24 cellular contexts compared by ENCODE assay signal in genomic region chr22:28426346-28427132, GRCh38.
DNase-seq lines count a peak whose midpoint lies in the region; FAIRE-seq and TF ChIP-seq lines count a peak whose summit lies in the region.
"Had no signal": no experiment of that assay in that cellular context is flagged by ENCODE, and none has a peak within 500 bp of the region (broad histone marks: within the 10 kb centered on the region; RNA-seq: fewer than 3 reads in every experiment).

No MANE protein-coding gene starts in this region.

- WGBS in GM23248 (ENCODE audit: low coverage in 1 of 2, low lambda C conversion rate in 2 of 2, missing lambda C conversion rate in 2 of 2), 2 experiments = 44 to 59% methylated on average over 3 of the region's 3 CpGs

- H3K9me2 ChIP-seq in GM23248 (ENCODE audit: insufficient read depth) = no peaks in the 10 kb centered on the region

- no peaks in the 10 kb centered on the region for H3K27me3 Mint-ChIP-seq in astrocyte (ENCODE audit: low read depth, unreplicated experiment)
- H3K27me3 Mint-ChIP-seq in CD8-positive, alpha-beta memory T cell = peaks cover 0 to 13% of the 10 kb centered on the region in 2 donors
- H3K27me3 Mint-ChIP-seq: brain, progenitor cell of endocrine pancreas had no signal

- peak overlapping the region; percentile 34 for H3K4me3 ChIP-seq in GM23248
- H3K4me3 ChIP-seq in astrocyte (ENCODE audit: insufficient read depth, low read depth, low read length) = no peak overlapping the region
- no peak overlapping the region for H3K4me3 ChIP-seq in CD8-positive, alpha-beta memory T cell (ENCODE audit: low read length)
- H3K4me3 ChIP-seq: colonic mucosa, heart left ventricle, uterus had no signal

- TF ChIP-seq CTCF in astrocyte (IDR thresholded peaks at IDR 0.05; ENCODE audit: insufficient read depth, low read depth, low read length) = no peak

- no peaks in the 10 kb centered on the region for H3K27me3 ChIP-seq in GM23248 (replicated peaks; ENCODE audit: insufficient read depth)
- H3K27me3 ChIP-seq in astrocyte (ENCODE audit: insufficient read depth, low read length) = no peaks in the 10 kb centered on the region
- H3K27me3 ChIP-seq in CD8-positive, alpha-beta memory T cell (ENCODE audit: insufficient read depth, low read length, poor library complexity, severe bottlenecking) = no peaks in the 10 kb centered on the region
- H3K27me3 ChIP-seq: colonic mucosa, heart left ventricle, uterus had no signal

- CTCF ChIA-PET in CD8-positive, alpha-beta memory T cell (lab: Charles Lee) = no interaction called here

- DNase-seq in GM23248 = peak; percentile 45
- peak; percentile 73 for DNase-seq in astrocyte (ENCODE audit: low read depth)
- peak; percentile 71 for DNase-seq in iris pigment epithelial cell (ENCODE audit: low read depth)
- no peak for DNase-seq in urothelium cell line (ENCODE audit: low spot score)
- DNase-seq in iPS-NIHi11 (ENCODE audit: low spot score) = no peak
- no peak for DNase-seq in anterior cingulate cortex (lab: John Stamatoyannopoulos, UW)
- no peak for DNase-seq in CD8-positive, alpha-beta memory T cell
- DNase-seq: activated CD4-positive, alpha-beta T cell treated with anti-CD3 and anti-CD28 coated beads for 48 hours; activated naive CD4-positive, alpha-beta T cell treated with anti-CD3 and anti-CD28 coated beads, Interleukin-2, amount 50 U/mL, for 16 hours; AML-193; colonic mucosa; DND-41; GOT3; heart left ventricle; NCI-H146; NCI-H2171 treated with DMSO at 0.1 percent for 48 hours; NCI-H526 treated with DMSO at 0.1 percent for 48 hours; T-helper 2 cell; uterus had no signal

- H3K27ac ChIP-seq in GM23248 (peak overlapping the region; percentile 39), astrocyte (ENCODE audit: low read depth, low read length) (peak overlapping the region; percentile 31)
- H3K27ac ChIP-seq in CD8-positive, alpha-beta memory T cell (ENCODE audit: low read depth, low read length) = no peak overlapping the region
- H3K27ac ChIP-seq: colonic mucosa, heart left ventricle, uterus had no signal

- H3K36me3 ChIP-seq in GM23248 (ENCODE audit: low read depth) (no peaks in the 10 kb centered on the region), astrocyte (ENCODE audit: insufficient read depth, low read length) (no peaks in the 10 kb centered on the region)
- H3K36me3 ChIP-seq in CD8-positive, alpha-beta memory T cell (ENCODE audit: insufficient read depth, low read length) = no peaks in the 10 kb centered on the region
- H3K36me3 ChIP-seq: colonic mucosa, heart left ventricle, uterus had no signal

- no peak overlapping the region for H3K4me3 Mint-ChIP-seq in astrocyte (ENCODE audit: unreplicated experiment)
- no peak overlapping the region for H3K4me3 Mint-ChIP-seq in CD8-positive, alpha-beta memory T cell
- H3K4me3 Mint-ChIP-seq: activated T-helper 1 cell treated with anti-CD3 and anti-CD28 coated beads, Interleukin-12 subunit alpha, Interleukin-12 subunit beta, Interleukin-2, Interleukin-4 antibody, amounts not matched to agents 30 ng/mL and 10 ng/mL and 1 ng/mL, durations not matched to agents 14 hours and 24 hours and 36 hours; brain; IgD-negative memory B cell had no signal

- no peak overlapping the region for H2AFZ ChIP-seq in GM23248
- H2AFZ ChIP-seq in astrocyte (ENCODE audit: low read depth, low read length) = no peak overlapping the region

- in situ Hi-C loops in GM23248 (cut with MboI) = no loop called here

- H3K4me1 Mint-ChIP-seq in astrocyte (ENCODE audit: low read depth, unreplicated experiment) = peaks cover 47% of the 10 kb centered on the region
- no peaks in the 10 kb centered on the region for H3K4me1 Mint-ChIP-seq in CD8-positive, alpha-beta memory T cell
- H3K4me1 Mint-ChIP-seq: IgD-negative memory B cell had no signal

- peak; percentile 39 for FAIRE-seq in astrocyte (lab: Jason Lieb, UNC)
- peak; percentile 44 for FAIRE-seq in urothelium cell line (lab: Jason Lieb, UNC)
- FAIRE-seq: GM19239 had no signal

- H3K9ac ChIP-seq in GM23248 (no peak overlapping the region), astrocyte (ENCODE audit: low read length) (no peak overlapping the region)

- POLR2A ChIA-PET in CD8-positive, alpha-beta memory T cell (lab: Charles Lee) = no interaction called here

- H3K79me2 ChIP-seq in GM23248 (ENCODE audit: insufficient read depth) = peaks cover 52% of the 10 kb centered on the region
- H3K79me2 ChIP-seq in astrocyte (ENCODE audit: insufficient read depth, low read length) = no peaks in the 10 kb centered on the region

- H3K9me3 ChIP-seq in GM23248 (ENCODE audit: low read depth) = no peaks in the 10 kb centered on the region
- no peaks in the 10 kb centered on the region for H3K9me3 ChIP-seq in astrocyte (ENCODE audit: insufficient read depth, low read depth, low read length)
- no peaks in the 10 kb centered on the region for H3K9me3 ChIP-seq in CD8-positive, alpha-beta memory T cell (ENCODE audit: low read length)
- H3K9me3 ChIP-seq: colonic mucosa, heart left ventricle, uterus had no signal

- H3K4me1 ChIP-seq in GM23248 (ENCODE audit: insufficient read depth) (peaks cover 63% of the 10 kb centered on the region), astrocyte (ENCODE audit: insufficient read depth, low read length) (peaks cover 9% of the 10 kb centered on the region)
- no peaks in the 10 kb centered on the region for H3K4me1 ChIP-seq in CD8-positive, alpha-beta memory T cell (ENCODE audit: insufficient read depth, low read length)
- H3K4me1 ChIP-seq: colonic mucosa, uterus had no signal

- H3K4me2 ChIP-seq in GM23248 (ENCODE audit: unreplicated experiment) (peak overlapping the region; percentile 72), astrocyte (ENCODE audit: low read length) (peak overlapping the region; percentile 34)

- H3K36me3 Mint-ChIP-seq in astrocyte (ENCODE audit: low read depth, unreplicated experiment) = no peaks in the 10 kb centered on the region
- no peaks in the 10 kb centered on the region for H3K36me3 Mint-ChIP-seq in CD8-positive, alpha-beta memory T cell
- H3K36me3 Mint-ChIP-seq: IgD-negative memory B cell had no signal

- H3F3A ChIP-seq in GM23248 (ENCODE audit: insufficient read depth) = peaks cover 37% of the 10 kb centered on the region

- H4K20me1 ChIP-seq in GM23248 (ENCODE audit: insufficient read depth) (no peaks in the 10 kb centered on the region), astrocyte (ENCODE audit: insufficient read depth, low read length) (no peaks in the 10 kb centered on the region)

- no peaks in the 10 kb centered on the region for H3K9me3 Mint-ChIP-seq in astrocyte (ENCODE audit: unreplicated experiment)
- no peaks in the 10 kb centered on the region for H3K9me3 Mint-ChIP-seq in CD8-positive, alpha-beta memory T cell
- H3K9me3 Mint-ChIP-seq: activated T-helper 1 cell treated with anti-CD3 and anti-CD28 coated beads, Interleukin-12 subunit alpha, Interleukin-12 subunit beta, Interleukin-2, Interleukin-4 antibody, amounts not matched to agents 30 ng/mL and 10 ng/mL and 1 ng/mL, durations not matched to agents 14 hours and 24 hours and 36 hours; brain; IgD-negative memory B cell had no signal

- peak overlapping the region; percentile 41 for H3K27ac Mint-ChIP-seq in astrocyte (ENCODE audit: unreplicated experiment)
- H3K27ac Mint-ChIP-seq in CD8-positive, alpha-beta memory T cell = peak overlapping the region in 1 of 8 donors; percentile 2
- H3K27ac Mint-ChIP-seq: activated T-helper 1 cell treated with anti-CD3 and anti-CD28 coated beads, Interleukin-12 subunit alpha, Interleukin-12 subunit beta, Interleukin-2, Interleukin-4 antibody, amounts not matched to agents 30 ng/mL and 10 ng/mL and 1 ng/mL, durations not matched to agents 14 hours and 24 hours and 36 hours; IgD-negative memory B cell; progenitor cell of endocrine pancreas had no signal

Comparison
In these comparisons a context has a peak if more than half of its experiments do, and no peak if none do; other contexts are left out.
1. DNase-seq: peak in GM23248 (single experiment), astrocyte (single experiment) and iris pigment epithelial cell (single experiment); none in urothelium cell line (single experiment), iPS-NIHi11 (single experiment), anterior cingulate cortex (0 of 58) and CD8-positive, alpha-beta memory T cell (0 of 5).